Comparison of ENCODE assay signal across 8 cellular contexts in genomic region chr2:111898703-111899514, GRCh38. TPM values are rescaled to one million over a fixed set of nuclear protein-coding genes. Genes with fewer than 3 reads are reported as not detected.
A peak's percentile ranks its signal among the peaks of the same experiment; 100 is the strongest.
DNase-seq lines count a peak whose midpoint lies in the region; ATAC-seq, FAIRE-seq and TF ChIP-seq lines count a peak whose summit lies in the region.

No MANE protein-coding gene starts in this region.

- peak; percentile 20 to 28 for ATAC-seq in activated naive CD4-positive, alpha-beta T cell treated with anti-CD3 and anti-CD28 coated beads, Interleukin-2, amount 50 U/mL, for 72 hours
- ATAC-seq in HG03045 (IDR thresholded peaks at IDR 0.05; ENCODE audit: unreplicated experiment) = no peak

- DNase-seq in GM12891 (ENCODE audit: insufficient read length, low spot score) (peak; percentile 27), LNCaP clone FGC (ENCODE audit: low read depth) (no peak), hepatocyte (ENCODE audit: low spot score) (no peak), OCI-M2 (lab: John Stamatoyannopoulos, UW; ENCODE audit: unreplicated experiment) (no peak), NCI-H1417 treated with DMSO at 0.1 percent for 48 hours (lab: John Stamatoyannopoulos, UW) (no peak)
- DNase-seq in activated naive CD4-positive, alpha-beta T cell treated with anti-CD3 and anti-CD28 coated beads, Interleukin-2, amount 50 U/mL, for 72 hours (ENCODE audit: low spot score in 2 of 2) = peak in 1 of 2 donors; percentile 25

- H3K9me3 ChIP-seq in hepatocyte (ENCODE audit: low read depth) = no peaks in the 10 kb centered on the region
- no peaks in the 10 kb centered on the region for H3K9me3 ChIP-seq in skeletal muscle satellite cell (replicated peaks; ENCODE audit: low read length)

- no peaks in the 10 kb centered on the region for H3K9me3 Mint-ChIP-seq in activated naive CD4-positive, alpha-beta T cell treated with anti-CD3 and anti-CD28 coated beads, Interleukin-2, amount 50 U/mL, for 72 hours

- H3K4me3 ChIP-seq in LNCaP clone FGC (ENCODE audit: low read depth, low read length) (peak overlapping the region; percentile 61), hepatocyte (peak overlapping the region; percentile 94), skeletal muscle satellite cell (ENCODE audit: low read length) (peak overlapping the region; percentile 67)

- no peaks in the 10 kb centered on the region for H4K20me1 ChIP-seq in hepatocyte (ENCODE audit: insufficient read depth, poor library complexity, severe bottlenecking)

- under 1% methylated on average over 58 of the region's 70 CpGs for WGBS in hepatocyte (ENCODE audit: low lambda C conversion rate, missing lambda C conversion rate)

- peak overlapping the region; percentile 95 for H3K27ac ChIP-seq in hepatocyte

- no peaks in the 10 kb centered on the region for H3K9me2 ChIP-seq in hepatocyte (replicated peaks; ENCODE audit: insufficient read depth)

- H3K4me2 ChIP-seq in hepatocyte (peak overlapping the region; percentile 81), skeletal muscle satellite cell (ENCODE audit: low read length) (peak overlapping the region; percentile 98)

- H3K36me3 ChIP-seq in hepatocyte (replicated peaks; ENCODE audit: insufficient read depth, low read depth) = no peaks in the 10 kb centered on the region
- no peaks in the 10 kb centered on the region for H3K36me3 ChIP-seq in skeletal muscle satellite cell (ENCODE audit: insufficient read depth, low read length)

- no peak for FAIRE-seq in GM12891 (lab: Jason Lieb, UNC)

- no peaks in the 10 kb centered on the region for H3K27me3 ChIP-seq in hepatocyte
- H3K27me3 ChIP-seq in skeletal muscle satellite cell (ENCODE audit: control insufficient read depth, insufficient read depth, low read length) = peaks cover 66% of the 10 kb centered on the region

- no peak for TF ChIP-seq POLR2A in GM12891 (IDR thresholded peaks at IDR 0.05; ENCODE audit: low read depth, low read length)

- peaks cover 13% of the 10 kb centered on the region for H3K4me1 ChIP-seq in hepatocyte (ENCODE audit: insufficient read depth)
- H3K4me1 ChIP-seq in skeletal muscle satellite cell (ENCODE audit: control insufficient read depth, insufficient read depth, low read length) = peaks cover 17% of the 10 kb centered on the region

- no peaks in the 10 kb centered on the region for H3K36me3 Mint-ChIP-seq in activated naive CD4-positive, alpha-beta T cell treated with anti-CD3 and anti-CD28 coated beads, Interleukin-2, amount 50 U/mL, for 72 hours

- TF ChIP-seq CTCF in LNCaP clone FGC (IDR thresholded peaks at IDR 0.05; ENCODE audit: control insufficient read depth, extremely low read depth, insufficient read depth) (no peak), hepatocyte (IDR thresholded peaks at IDR 0.05; ENCODE audit: poor library complexity) (no peak)

- peak overlapping the region; percentile 92 for H2AFZ ChIP-seq in hepatocyte

- H3K9ac ChIP-seq in skeletal muscle satellite cell (ENCODE audit: low read depth, low read length) = no peak overlapping the region

- H3K27ac Mint-ChIP-seq in activated naive CD4-positive, alpha-beta T cell treated with anti-CD3 and anti-CD28 coated beads, Interleukin-2, amount 50 U/mL, for 72 hours = no peak overlapping the region

- H3K79me2 ChIP-seq in hepatocyte = peaks cover 54% of the 10 kb centered on the region

TF ChIP-seq in GM12891, 5 proteins besides CTCF, POLR2A, EP300 and RAD21:
- no peak for TF ChIP-seq POLR2AphosphoS5 (IDR thresholded peaks at IDR 0.05; ENCODE audit: low read depth, low read length)
- TF ChIP-seq TAF1 (IDR thresholded peaks at IDR 0.05; ENCODE audit: low read depth, low read length) = no peak
- TF ChIP-seq PAX5 (IDR thresholded peaks at IDR 0.05; ENCODE audit: insufficient read depth, low read length, severe bottlenecking) = no peak

RNA-seq across cellular contexts. Expression of gene MERTK, which starts 0.5 kb away (rescaled TPM):
- polyA plus RNA-seq in GM12891 (2012; ENCODE audit: low read depth, missing spikeins) = 1.2 TPM
- 1 to 10 TPM; 1.0 to 1.1 TPM for total RNA-seq in activated naive CD4-positive, alpha-beta T cell treated with anti-CD3 and anti-CD28 coated beads, Interleukin-2, amount 50 U/mL, for 72 hours
- 27.0 and 29.6 TPM in 2 replicates for total RNA-seq in hepatocyte
- polyA plus RNA-seq in hepatocyte = 15.0 and 16.4 TPM in 2 replicates
- under 0.01 TPM in 1 of 2 replicates, not detected in the other for total RNA-seq in skeletal muscle satellite cell (2012; rRNA removed)

RNA-seq across cellular contexts. Expression of gene ANAPC1, which starts 14.9 kb away (rescaled TPM):
- polyA plus RNA-seq in GM12891 (2012; ENCODE audit: low read depth, missing spikeins) = 23.8 TPM
- 100 to 1,000 TPM in 1 of 2 donors, 10 to 100 TPM in 1; 70.2 to 136 TPM for total RNA-seq in activated naive CD4-positive, alpha-beta T cell treated with anti-CD3 and anti-CD28 coated beads, Interleukin-2, amount 50 U/mL, for 72 hours
- 29.9 and 44.3 TPM in 2 replicates for total RNA-seq in hepatocyte
- 7.7 and 9.3 TPM in 2 replicates for polyA plus RNA-seq in hepatocyte
- total RNA-seq in skeletal muscle satellite cell (2012; rRNA removed) = 67.7 and 79.9 TPM in 2 replicates

Comparison
In these comparisons a context has a peak if more than half of its experiments do, and no peak if none do; other contexts are left out.
1. RNA of gene MERTK, which starts 0.5 kb away (total RNA-seq): 27.0 to 29.6 TPM in hepatocyte; 1.0 to 1.1 TPM in activated naive CD4-positive, alpha-beta T cell treated with anti-CD3 and anti-CD28 coated beads, Interleukin-2, amount 50 U/mL, for 72 hours; every median in the first group is over 10 times any median in the second.
2. Peak in every context shown above with its lines, with median percentiles within 50 percentile points of each other: H3K4me3 ChIP-seq.